ENCODE assay signal across 8 cellular contexts in genomic region chr1:243598433-243598832, GRCh38.
A peak's percentile ranks its signal among the peaks of the same experiment; 100 is the strongest.
DNase-seq lines count a peak whose midpoint lies in the region; ATAC-seq and TF ChIP-seq lines count a peak whose summit lies in the region.

No MANE protein-coding gene starts in this region.

- WGBS in aorta, 2 donors: 32 to 47% methylated on average over 2 of the region's 2 CpGs

- H3K9me3 ChIP-seq in aorta (ENCODE audit: control insufficient read depth, low read length): no peaks in the 10 kb centered on the region

- H3K27me3 ChIP-seq in aorta (ENCODE audit: control insufficient read depth in 1 of 2, insufficient read depth in 2 of 2, low read length in 1 of 2): no peaks in the 10 kb centered on the region

- intact Hi-C loops in aorta (cut with DNase I): loop anchor here in 1 of 2 donors (5.0 kb wide), 1 partner anchor 329 kb away; no protein-coding TSS in a partner anchor

- H3K27ac ChIP-seq in aorta (ENCODE audit: low read depth in 1 of 2, low read length in 2 of 2): no peak overlapping the region

- no peak for TF ChIP-seq CTCF in fibroblast of mammary gland (conservative IDR thresholded peaks at IDR 0.05; ENCODE audit: control insufficient read depth, insufficient read depth, low read depth, low read length)

- no peaks in the 10 kb centered on the region for H3K36me3 ChIP-seq in aorta (ENCODE audit: control insufficient read depth in 1 of 2, insufficient read depth in 2 of 2, low read length in 1 of 2)

- DNase-seq in AG20443 (ENCODE audit: low spot score): peak; percentile 35
- DNase-seq in fibroblast of mammary gland (ENCODE audit: low read depth): peak; percentile 90
- no peak for DNase-seq in NCI-H446 (lab: John Stamatoyannopoulos, UW)
- no peak for DNase-seq in aorta
- no peak for DNase-seq in NCI-H2196 treated with DMSO at 0.1 percent for 48 hours (lab: John Stamatoyannopoulos, UW; ENCODE audit: unreplicated experiment)
- DNase-seq in HuH-7.5 (ENCODE audit: low spot score): no peak

- ATAC-seq in GM21723 (IDR thresholded peaks at IDR 0.05; ENCODE audit: unreplicated experiment) (peak; percentile 37), SK-N-SH treated with all-trans-retinoic acid at 6 μM for 48 hours (peak; percentile 54), aorta (ENCODE audit: low FRiP score) (no peak)

- H3K4me1 ChIP-seq in aorta (ENCODE audit: control insufficient read depth in 1 of 2, insufficient read depth in 2 of 2, low read length in 2 of 2): peaks cover 0 to 4% of the 10 kb centered on the region in 2 donors

- H3K4me3 ChIP-seq in fibroblast of mammary gland (ENCODE audit: control insufficient read depth, low read depth, low read length) (no peak overlapping the region), aorta (ENCODE audit: low read length in 2 of 2) (no peak overlapping the region)

TF ChIP-seq in SK-N-SH treated with all-trans-retinoic acid at 6 μM for 48 hours, 23 proteins besides CTCF, POLR2A, EP300 and RAD21:
- no peak for TF ChIP-seq TSHZ2 (CRISPR knock-in tag; IDR thresholded peaks at IDR 0.05)
- TF ChIP-seq CSDC2 (CRISPR knock-in tag; IDR thresholded peaks at IDR 0.05): no peak
- no peak for TF ChIP-seq TCF4 (CRISPR knock-in tag; IDR thresholded peaks at IDR 0.05; ENCODE audit: borderline replicate concordance)
- TF ChIP-seq, protein P1, sequence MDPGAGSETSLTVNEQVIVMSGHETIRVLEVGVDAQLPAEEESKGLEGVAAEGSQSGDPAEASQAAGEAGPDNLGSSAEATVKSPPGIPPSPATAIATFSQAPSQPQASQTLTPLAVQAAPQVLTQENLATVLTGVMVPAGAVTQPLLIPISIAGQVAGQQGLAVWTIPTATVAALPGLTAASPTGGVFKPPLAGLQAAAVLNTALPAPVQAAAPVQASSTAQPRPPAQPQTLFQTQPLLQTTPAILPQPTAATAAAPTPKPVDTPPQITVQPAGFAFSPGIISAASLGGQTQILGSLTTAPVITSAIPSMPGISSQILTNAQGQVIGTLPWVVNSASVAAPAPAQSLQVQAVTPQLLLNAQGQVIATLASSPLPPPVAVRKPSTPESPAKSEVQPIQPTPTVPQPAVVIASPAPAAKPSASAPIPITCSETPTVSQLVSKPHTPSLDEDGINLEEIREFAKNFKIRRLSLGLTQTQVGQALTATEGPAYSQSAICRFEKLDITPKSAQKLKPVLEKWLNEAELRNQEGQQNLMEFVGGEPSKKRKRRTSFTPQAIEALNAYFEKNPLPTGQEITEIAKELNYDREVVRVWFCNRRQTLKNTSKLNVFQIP (CRISPR knock-in tag; IDR thresholded peaks at IDR 0.05; ENCODE audit: borderline replicate concordance, low read depth): no peak
- no peak for TF ChIP-seq ZFP30 (CRISPR knock-in tag; IDR thresholded peaks at IDR 0.05)
- no peak for TF ChIP-seq OSR1 (CRISPR knock-in tag; IDR thresholded peaks at IDR 0.05)
- no peak for TF ChIP-seq ZFP3 (CRISPR knock-in tag; IDR thresholded peaks at IDR 0.05)
- TF ChIP-seq ZNF8 (CRISPR knock-in tag; IDR thresholded peaks at IDR 0.05): no peak
- no peak for TF ChIP-seq ZC3H10 (CRISPR knock-in tag; IDR thresholded peaks at IDR 0.05)
- no peak for TF ChIP-seq ARNTL (CRISPR knock-in tag; IDR thresholded peaks at IDR 0.05; ENCODE audit: borderline replicate concordance, low read depth)
- no peak for TF ChIP-seq SNAI2 (CRISPR knock-in tag; IDR thresholded peaks at IDR 0.05)
- TF ChIP-seq CSRNP3 (CRISPR knock-in tag; IDR thresholded peaks at IDR 0.05): no peak

Comparison
In these comparisons a context has a peak if more than half of its experiments do, and no peak if none do; other contexts are left out.
1. DNase-seq: peak in AG20443 (single experiment) and fibroblast of mammary gland (single experiment); none in NCI-H446 (0 of 2), aorta (0 of 2), NCI-H2196 treated with DMSO at 0.1 percent for 48 hours (single experiment) and HuH-7.5 (single experiment).